1 cellular context compared by ENCODE assay signal in genomic region chr10:101839421-101840063, GRCh38.
TF ChIP-seq lines count a peak whose summit lies in the region.

No MANE protein-coding gene starts in this region.

TF ChIP-seq in HEK293, 187 proteins besides CTCF, POLR2A, EP300 and RAD21 (continued from another document):
- TF ChIP-seq ZBTB10 (tag by site-specific recombination; IDR thresholded peaks at IDR 0.05), result no peak
- TF ChIP-seq ZNF623 (tag by site-specific recombination; IDR thresholded peaks at IDR 0.05), result no peak
- no peak for TF ChIP-seq ZNF146 (tag by site-specific recombination; IDR thresholded peaks at IDR 0.05)
